ENCODE assay signal across 15 cellular contexts in genomic region chr5:74617203-74617602, GRCh38. TPM values are rescaled to one million over a fixed set of nuclear protein-coding genes. Genes with fewer than 3 reads are reported as not detected.
DNase-seq lines count a peak whose midpoint lies in the region; ATAC-seq and TF ChIP-seq lines count a peak whose summit lies in the region.
"Had no signal": no experiment of that assay in that cellular context is flagged by ENCODE, and none has a peak within 500 bp of the region (broad histone marks: within the 10 kb centered on the region; RNA-seq: fewer than 3 reads in every experiment).

No MANE protein-coding gene starts in this region.

- H3K4me1 ChIP-seq in endocrine pancreas (ENCODE audit: control insufficient read depth, insufficient read depth, low read length) (no peaks in the 10 kb centered on the region), liver (ENCODE audit: control insufficient read depth in 4 of 4, insufficient read depth in 4 of 4, low read length in 3 of 4) (peaks cover 0 to 6% (median 2%) of the 10 kb centered on the region in 4 donors)

- H3K9me3 ChIP-seq in endocrine pancreas (ENCODE audit: control insufficient read depth, low read length) (no peaks in the 10 kb centered on the region), liver (ENCODE audit: control insufficient read depth in 4 of 4, low read length in 3 of 4) (no peaks in the 10 kb centered on the region)
- H3K9me3 ChIP-seq: A549, BE2C, HAP-1 had no signal

- peak in 1 of 2 donors; percentile 16 for TF ChIP-seq RAD21 in liver (IDR thresholded peaks at IDR 0.05)

- TF ChIP-seq CTCF in liver (IDR thresholded peaks at IDR 0.05; ENCODE audit: low read depth, low read length, missing input control), result no peak

- H3K27me3 ChIP-seq in endocrine pancreas (ENCODE audit: control insufficient read depth, insufficient read depth, low read length) (no peaks in the 10 kb centered on the region), liver (ENCODE audit: control insufficient read depth in 4 of 4, insufficient read depth in 4 of 4, low read length in 3 of 4) (no peaks in the 10 kb centered on the region)
- H3K27me3 ChIP-seq: BE2C had no signal

- H3K9ac ChIP-seq in endocrine pancreas (ENCODE audit: control insufficient read depth, insufficient read depth, low read length) (no peak overlapping the region), liver (ENCODE audit: low read depth in 1 of 2, low read length in 2 of 2) (no peak overlapping the region)

- no peak overlapping the region for H3K27ac ChIP-seq in liver (ENCODE audit: low read depth in 1 of 2, low read length in 2 of 2)
- H3K27ac ChIP-seq: A549, C4-2B had no signal

- ATAC-seq in HG03565 (IDR thresholded peaks at IDR 0.05; ENCODE audit: unreplicated experiment) (no peak), GM19463 (IDR thresholded peaks at IDR 0.05; ENCODE audit: unreplicated experiment) (no peak), HG03196 (IDR thresholded peaks at IDR 0.05; ENCODE audit: unreplicated experiment) (no peak)
- ATAC-seq: A549 had no signal

- whole genome bisulfite sequencing in liver, result 53% methylated on average over 3 of the region's 3 CpGs

- DNase-seq in NCI-H2227 (lab: John Stamatoyannopoulos, UW; ENCODE audit: unreplicated experiment) (peak; percentile 51), NOMO-1 treated with dmso at 0.1 percent for 144 hours (lab: John Stamatoyannopoulos, UW; ENCODE audit: unreplicated experiment) (no peak)
- DNase-seq: CD4-positive, alpha-beta memory T cell; DMS153; DMS79 treated with DMSO at 0.1 percent for 48 hours; EL had no signal

- no peaks in the 10 kb centered on the region for H3K36me3 ChIP-seq in endocrine pancreas (ENCODE audit: control insufficient read depth, insufficient read depth, low read length)
- no peaks in the 10 kb centered on the region for H3K36me3 ChIP-seq in liver (ENCODE audit: control insufficient read depth in 4 of 4, insufficient read depth in 3 of 4, low read depth in 1 of 4, low read length in 3 of 4)
- H3K36me3 ChIP-seq: BE2C, HAP-1 had no signal

- H3K4me3 ChIP-seq in endocrine pancreas (ENCODE audit: control insufficient read depth, insufficient read depth, low read length) (peak overlapping the region; percentile 61), liver (ENCODE audit: low read depth in 1 of 3, low read length in 3 of 3) (no peak overlapping the region)
- H3K4me3 ChIP-seq: A549, HAP-1 had no signal

TF ChIP-seq in liver, 16 proteins besides CTCF, POLR2A, EP300 and RAD21:
- TF ChIP-seq FOXA2 (IDR thresholded peaks at IDR 0.05) (no peak), YY1 (IDR thresholded peaks at IDR 0.05) (peak; percentile 28), HNF4A (conservative IDR thresholded peaks at IDR 0.05) (peak; percentile 58 to 64), REST (IDR thresholded peaks at IDR 0.05) (no peak), EGR1 (IDR thresholded peaks at IDR 0.05; ENCODE audit: low read depth in 2 of 2) (no peak), RXRA (IDR thresholded peaks at IDR 0.05) (peak in 1 of 2 donors; percentile 22)

RNA-seq across cellular contexts. Expression of gene ENC1, which starts 23.3 kb away (rescaled TPM):
- 10 to 100 TPM; 20.7 to 34.4 TPM for total RNA-seq in liver
- 1 to 10 TPM; 5.7 to 6.9 TPM for polyA plus RNA-seq in liver
